In genomic region chr6:64084201-64084663, GRCh38 we compare ENCODE assay signal across 17 cellular contexts.
"Had no signal": no experiment of that assay in that cellular context is flagged by ENCODE, and none has a peak within 500 bp of the region (broad histone marks: within the 10 kb centered on the region; RNA-seq: fewer than 3 reads in every experiment).

No MANE protein-coding gene starts in this region.

- DNase-seq: activated CD4-positive, alpha-beta T cell treated with anti-CD3 and anti-CD28 coated beads for 1 hour; activated CD4-positive, alpha-beta T cell treated with anti-CD3 and anti-CD28 coated beads, Interleukin-2, amount 50 U/mL, for 48 hours; activated naive CD4-positive, alpha-beta T cell treated with anti-CD3 and anti-CD28 coated beads for 36 hours; activated naive CD8-positive, alpha-beta T cell treated with anti-CD3 and anti-CD28 coated beads, Interleukin-2, amount 50 U/mL, for 24 hours; cerebellar nuclear complex; effector memory CD8-positive, alpha-beta T cell; erythroblast; kidney glomerular epithelial cell; psoas muscle; spleen; stimulated activated naive CD8-positive, alpha-beta T cell treated with anti-CD3 and anti-CD28 coated beads, Interleukin-15, amount 100 ng/mL, for 72 hours had no signal

- H3K27me3 ChIP-seq: ascending aorta, breast epithelium, spleen had no signal

- ATAC-seq: activated naive CD8-positive, alpha-beta T cell treated with anti-CD3 and anti-CD28 coated beads, Interleukin-2, amount 50 U/mL, for 24 hours; activated T-helper 17 cell treated with anti-CD3 and anti-CD28 coated beads, Interleukin-2, amount 50 U/mL, for 72 hours; effector memory CD8-positive, alpha-beta T cell; psoas muscle; sciatic nerve; stimulated activated naive CD8-positive, alpha-beta T cell treated with anti-CD3 and anti-CD28 coated beads, Interleukin-15, amount 100 ng/mL, for 72 hours had no signal

- H3K27ac ChIP-seq: ascending aorta, breast epithelium, psoas muscle, spleen, thoracic aorta had no signal

- H3K27ac Mint-ChIP-seq: activated naive CD4-positive, alpha-beta T cell treated with anti-CD3 and anti-CD28 coated beads for 36 hours; activated naive CD8-positive, alpha-beta T cell treated with anti-CD3 and anti-CD28 coated beads, Interleukin-2, amount 50 U/mL, for 24 hours; activated T-helper 17 cell treated with anti-CD3 and anti-CD28 coated beads, Interleukin-2, amount 50 U/mL, for 72 hours; dendritic cell treated with granulocyte-macrophage colony-stimulating factor and Interleukin-4, amounts not matched to agents 40 ng/mL and 50 ng/mL, for 4 days; effector memory CD8-positive, alpha-beta T cell; stimulated activated naive CD8-positive, alpha-beta T cell treated with anti-CD3 and anti-CD28 coated beads, Interleukin-15, amount 100 ng/mL, for 72 hours had no signal

- H3K36me3 ChIP-seq: ascending aorta, breast epithelium, spleen, thoracic aorta had no signal

- H3K4me1 Mint-ChIP-seq: activated naive CD8-positive, alpha-beta T cell treated with anti-CD3 and anti-CD28 coated beads, Interleukin-2, amount 50 U/mL, for 24 hours; activated T-helper 17 cell treated with anti-CD3 and anti-CD28 coated beads, Interleukin-2, amount 50 U/mL, for 72 hours; stimulated activated naive CD8-positive, alpha-beta T cell treated with anti-CD3 and anti-CD28 coated beads, Interleukin-15, amount 100 ng/mL, for 72 hours had no signal

- H3K4me3 ChIP-seq: ascending aorta, breast epithelium, psoas muscle, spleen, thoracic aorta had no signal

- H3K9me3 ChIP-seq: ascending aorta, breast epithelium, psoas muscle, thoracic aorta had no signal

- H3K4me1 ChIP-seq: ascending aorta, breast epithelium, psoas muscle, spleen had no signal

- H3K4me3 Mint-ChIP-seq: activated naive CD4-positive, alpha-beta T cell treated with anti-CD3 and anti-CD28 coated beads for 36 hours; activated naive CD8-positive, alpha-beta T cell treated with anti-CD3 and anti-CD28 coated beads, Interleukin-2, amount 50 U/mL, for 24 hours; activated T-helper 17 cell treated with anti-CD3 and anti-CD28 coated beads, Interleukin-2, amount 50 U/mL, for 72 hours; dendritic cell treated with granulocyte-macrophage colony-stimulating factor and Interleukin-4, amounts not matched to agents 40 ng/mL and 50 ng/mL, for 4 days; effector memory CD8-positive, alpha-beta T cell; stimulated activated naive CD8-positive, alpha-beta T cell treated with anti-CD3 and anti-CD28 coated beads, Interleukin-15, amount 100 ng/mL, for 72 hours had no signal

- H3K27me3 Mint-ChIP-seq: activated naive CD8-positive, alpha-beta T cell treated with anti-CD3 and anti-CD28 coated beads, Interleukin-2, amount 50 U/mL, for 24 hours; activated T-helper 17 cell treated with anti-CD3 and anti-CD28 coated beads, Interleukin-2, amount 50 U/mL, for 72 hours; dendritic cell treated with granulocyte-macrophage colony-stimulating factor and Interleukin-4, amounts not matched to agents 40 ng/mL and 50 ng/mL, for 4 days; effector memory CD8-positive, alpha-beta T cell; stimulated activated naive CD8-positive, alpha-beta T cell treated with anti-CD3 and anti-CD28 coated beads, Interleukin-15, amount 100 ng/mL, for 72 hours had no signal
